Comparison of ENCODE assay signal across 8 cellular contexts in genomic region chr10:48523212-48523819, GRCh38.
DNase-seq lines count a peak whose midpoint lies in the region; ATAC-seq and TF ChIP-seq lines count a peak whose summit lies in the region.

No MANE protein-coding gene starts in this region.

- H3K27me3 ChIP-seq in cardiac muscle cell: peaks cover 4% of the 10 kb centered on the region
- peaks cover 13% of the 10 kb centered on the region for H3K27me3 ChIP-seq in trophoblast cell (ENCODE audit: insufficient read depth, low read length)

- TF ChIP-seq CTCF in cardiac muscle cell (IDR thresholded peaks at IDR 0.05; ENCODE audit: low read depth, low read length): no peak

- H2BK5ac ChIP-seq in trophoblast cell (ENCODE audit: low read depth, low read length, poor library complexity): no peak overlapping the region

- H4K12ac ChIP-seq in trophoblast cell (ENCODE audit: low read depth, low read length): no peak overlapping the region

- no peak overlapping the region for H3K14ac ChIP-seq in trophoblast cell (ENCODE audit: low read length)

- H3K18ac ChIP-seq in trophoblast cell (ENCODE audit: low read length): no peak overlapping the region

- H3K4me2 ChIP-seq in trophoblast cell (ENCODE audit: low read length): peak overlapping the region; percentile 96

- no peaks in the 10 kb centered on the region for H3K9me3 ChIP-seq in cardiac muscle cell (ENCODE audit: low read depth)
- H3K9me3 ChIP-seq in trophoblast cell (ENCODE audit: insufficient read depth, low read depth, low read length): peaks cover 2% of the 10 kb centered on the region

- no peak overlapping the region for H2AK5ac ChIP-seq in trophoblast cell (ENCODE audit: low read length)

- H4K91ac ChIP-seq in trophoblast cell (ENCODE audit: low read depth, low read length): no peak overlapping the region

- H3K79me1 ChIP-seq in trophoblast cell (ENCODE audit: low read length): no peaks in the 10 kb centered on the region

- no peak for ATAC-seq in HG02840 (IDR thresholded peaks at IDR 0.05; ENCODE audit: low FRiP score, unreplicated experiment)

- peak overlapping the region; percentile 61 for H3K4me3 ChIP-seq in cardiac muscle cell
- H3K4me3 ChIP-seq in trophoblast cell (ENCODE audit: low read depth, low read length): peak overlapping the region; percentile 62

- H2AFZ ChIP-seq in trophoblast cell (ENCODE audit: insufficient read depth, low read length, poor library complexity): no peak overlapping the region

- no peak overlapping the region for H2BK120ac ChIP-seq in trophoblast cell (ENCODE audit: insufficient read depth, low read length, poor library complexity)

- H3K9ac ChIP-seq in trophoblast cell (ENCODE audit: low read length): no peak overlapping the region

- no peaks in the 10 kb centered on the region for H3K36me3 ChIP-seq in cardiac muscle cell
- H3K36me3 ChIP-seq in trophoblast cell (ENCODE audit: control insufficient read depth in 1 of 2, insufficient read depth in 2 of 2, low read length in 2 of 2): no peaks in the 10 kb centered on the region

- no peaks in the 10 kb centered on the region for H3K79me2 ChIP-seq in trophoblast cell (ENCODE audit: control insufficient read depth, insufficient read depth, low read length, poor library complexity)

- no peak overlapping the region for H4K8ac ChIP-seq in trophoblast cell (ENCODE audit: low read depth, low read length)

- DNase-seq in Daoy (ENCODE audit: low read depth): peak; percentile 30
- peak; percentile 75 for DNase-seq in T1000 (lab: John Stamatoyannopoulos, UW)
- peak; percentile 62 to 96 for DNase-seq in cardiac muscle cell (ENCODE audit: low read depth in 1 of 2, low spot score in 1 of 2)
- peak; percentile 35 to 61 for DNase-seq in trophoblast cell
- no peak for DNase-seq in NCI-H2171 treated with DMSO at 0.1 percent for 48 hours (lab: John Stamatoyannopoulos, UW)
- no peak for DNase-seq in NCI-H1092 (lab: John Stamatoyannopoulos, UW)
- no peak for DNase-seq in SIG-M5 treated with dmso at 0.1 percent for 504 hours (lab: John Stamatoyannopoulos, UW; ENCODE audit: unreplicated experiment)

- no CpG with 5 or more reads among the region's 47 CpGs for WGBS in trophoblast cell (ENCODE audit: extremely low coverage, insufficient coverage, insufficient read length)

- no peak overlapping the region for H3K23ac ChIP-seq in trophoblast cell (ENCODE audit: low read length)

- H3K27ac ChIP-seq in cardiac muscle cell (no peak overlapping the region), trophoblast cell (ENCODE audit: low read depth, low read length) (no peak overlapping the region)

- H3K4me1 ChIP-seq in cardiac muscle cell (ENCODE audit: low read depth) (no peaks in the 10 kb centered on the region), trophoblast cell (ENCODE audit: control insufficient read depth in 1 of 2, insufficient read depth in 2 of 2, low read length in 2 of 2) (peaks cover 6 to 9% of the 10 kb centered on the region in 2 experiments)

- no peak overlapping the region for H2BK12ac ChIP-seq in trophoblast cell (ENCODE audit: low read length)

- no peak overlapping the region for H3K4ac ChIP-seq in trophoblast cell (ENCODE audit: low read depth, low read length)

Comparison
In these comparisons a context has a peak if more than half of its experiments do, and no peak if none do; other contexts are left out.
1. DNase-seq: peak in Daoy (single experiment), T1000 (single experiment), cardiac muscle cell (2 of 2) and trophoblast cell (2 of 2); none in NCI-H2171 treated with DMSO at 0.1 percent for 48 hours (single experiment), NCI-H1092 (single experiment) and SIG-M5 treated with dmso at 0.1 percent for 504 hours (single experiment).